In the genomic region with DNA sequence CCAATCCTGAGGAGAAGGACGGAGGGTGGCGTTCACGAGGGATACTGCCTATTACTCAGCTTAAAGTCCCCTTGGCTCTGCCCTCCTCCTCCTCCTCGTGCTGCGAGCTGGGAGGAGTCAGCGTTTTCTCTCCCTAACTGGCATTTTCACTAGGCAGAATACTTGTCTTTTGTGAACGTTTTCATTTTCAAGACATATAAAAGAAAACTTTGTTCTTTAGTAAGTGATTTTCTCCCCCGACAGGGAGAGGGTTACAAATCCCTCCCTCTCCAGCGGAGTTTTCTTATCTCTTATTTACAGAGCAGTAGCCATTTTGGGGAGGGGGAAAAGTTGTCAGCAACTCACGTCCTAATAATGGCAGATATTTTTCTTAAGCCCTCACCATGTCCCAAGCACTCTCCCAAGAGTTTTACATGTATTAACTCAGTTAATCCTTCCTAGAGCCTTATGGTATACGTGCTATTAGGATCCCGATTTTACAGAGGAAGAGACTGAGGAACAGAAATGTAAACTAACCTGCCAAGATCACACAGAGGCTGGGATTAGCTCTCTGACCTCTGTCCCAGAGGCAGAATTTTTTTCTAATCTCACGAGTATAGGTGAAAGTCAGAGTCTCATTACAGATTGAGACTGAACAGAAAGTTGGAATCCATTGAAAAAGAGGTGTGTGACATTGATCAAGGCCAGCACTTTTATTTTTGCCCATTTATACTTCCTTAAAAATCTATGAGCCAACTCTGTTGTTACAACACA, we compare ENCODE assay signal across 1 cellular context.
A peak's percentile ranks its signal among the peaks of the same experiment; 100 is the strongest.
TF ChIP-seq lines count a peak whose summit lies in the region.

No MANE protein-coding gene starts in this region.

TF ChIP-seq in endothelial cell of umbilical vein, 7 proteins besides CTCF, POLR2A, EP300 and RAD21:
- TF ChIP-seq MYC (IDR thresholded peaks at IDR 0.05; ENCODE audit: low read depth, low read length) (peak; percentile 34), GATA2 (IDR thresholded peaks at IDR 0.05; ENCODE audit: insufficient read depth, insufficient read length, low read depth, low read length) (no peak), EZH2 (IDR thresholded peaks at IDR 0.05; ENCODE audit: borderline replicate concordance, low read depth, low read length, severe bottlenecking) (no peak), POLR2AphosphoS5 (IDR thresholded peaks at IDR 0.05; ENCODE audit: insufficient read depth, low read depth, low read length) (peak; percentile 47)
